ENCODE assay signal across 10 cellular contexts in the genomic region with DNA sequence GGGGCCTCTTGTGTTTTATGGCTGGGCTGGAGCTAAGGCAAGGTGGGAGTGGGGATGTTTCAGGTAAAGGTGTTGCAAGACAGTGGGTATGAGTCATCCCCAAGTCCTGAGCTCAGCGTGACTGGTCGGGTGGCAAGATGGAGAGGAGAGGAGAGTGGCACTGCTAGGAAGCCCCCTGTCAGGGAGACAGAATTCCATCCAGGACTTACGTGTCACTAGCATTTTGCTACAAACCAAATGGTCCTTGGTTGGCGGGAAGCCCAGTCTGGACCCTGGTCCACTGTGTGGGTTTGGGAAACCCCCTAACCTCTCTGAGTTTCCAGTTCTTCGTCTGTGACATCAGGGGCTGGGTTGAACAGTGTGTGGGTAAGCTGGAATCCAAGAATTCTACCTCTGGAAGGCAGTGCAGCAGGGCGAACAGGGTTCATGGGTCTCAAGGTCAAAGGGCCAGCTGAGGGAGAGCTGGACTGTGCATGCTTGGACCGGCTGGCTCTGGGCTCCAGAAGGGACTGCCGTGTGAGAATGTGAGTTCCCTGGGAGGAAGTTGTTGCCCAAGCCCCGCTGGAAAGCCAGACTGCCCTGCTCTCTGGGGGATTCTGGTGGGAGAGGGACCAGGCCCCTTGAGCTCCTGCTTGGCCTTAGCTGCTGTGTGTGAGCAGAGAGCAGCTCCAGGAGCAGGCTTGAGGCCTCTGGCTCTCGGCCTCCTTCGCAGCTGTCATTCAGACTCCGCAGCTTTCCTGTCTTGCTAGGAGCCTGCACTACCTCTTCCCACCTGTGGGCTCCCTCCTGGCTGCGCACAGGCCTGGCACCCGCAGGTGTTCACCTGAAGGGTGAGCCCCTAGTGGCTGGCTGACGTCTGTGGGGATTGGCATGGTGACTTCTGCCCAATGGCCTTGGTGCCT.
DNase-seq lines count a peak whose midpoint lies in the region; ATAC-seq and TF ChIP-seq lines count a peak whose summit lies in the region.
"Had no signal": no experiment of that assay in that cellular context is flagged by ENCODE, and none has a peak within 500 bp of the region (broad histone marks: within the 10 kb centered on the region; RNA-seq: fewer than 3 reads in every experiment).

No MANE protein-coding gene starts in this region.

- no peaks in the 10 kb centered on the region for H3K36me3 Mint-ChIP-seq in MCF 10A (ENCODE audit: insufficient read depth, unreplicated experiment)
- no peaks in the 10 kb centered on the region for H3K36me3 Mint-ChIP-seq in memory B cell
- H3K36me3 Mint-ChIP-seq: immature natural killer cell had no signal

- TF ChIP-seq CTCF in MCF 10A (IDR thresholded peaks at IDR 0.05; ENCODE audit: unreplicated experiment): peak; percentile 30

- no peak overlapping the region for H3K4me3 Mint-ChIP-seq in MCF 10A (ENCODE audit: unreplicated experiment)
- no peak overlapping the region for H3K4me3 Mint-ChIP-seq in memory B cell
- H3K4me3 Mint-ChIP-seq: activated T-helper 17 cell treated with anti-CD3 and anti-CD28 coated beads, Interleukin-2, amount 50 U/mL, for 72 hours; immature natural killer cell had no signal

- peaks cover 11% of the 10 kb centered on the region for H3K4me1 Mint-ChIP-seq in MCF 10A (ENCODE audit: insufficient read depth, unreplicated experiment)
- H3K4me1 Mint-ChIP-seq in memory B cell: peaks cover 10% of the 10 kb centered on the region

- intact Hi-C loops in MCF 10A (cut with micrococcal nuclease): no loop called here

- no peaks in the 10 kb centered on the region for H3K9me3 Mint-ChIP-seq in MCF 10A (ENCODE audit: unreplicated experiment)
- no peaks in the 10 kb centered on the region for H3K9me3 Mint-ChIP-seq in memory B cell
- H3K9me3 Mint-ChIP-seq: activated T-helper 17 cell treated with anti-CD3 and anti-CD28 coated beads, Interleukin-2, amount 50 U/mL, for 72 hours; immature natural killer cell had no signal

- peaks cover 9% of the 10 kb centered on the region for H3K27me3 Mint-ChIP-seq in MCF 10A (ENCODE audit: insufficient read depth, unreplicated experiment)
- peaks cover 16% of the 10 kb centered on the region for H3K27me3 Mint-ChIP-seq in memory B cell
- H3K27me3 Mint-ChIP-seq: activated T-helper 17 cell treated with anti-CD3 and anti-CD28 coated beads, Interleukin-2, amount 50 U/mL, for 72 hours had no signal

- CTCF ChIA-PET in MCF 10A (lab: Yijun Ruan, JAX): interaction anchor here (0.8 kb wide), 1 partner anchor 108 kb away, joined by 3 read pairs; a partner anchor contains a TSS

- H3K27ac Mint-ChIP-seq in MCF 10A (ENCODE audit: low read depth, unreplicated experiment) (no peak overlapping the region), memory B cell (no peak overlapping the region)
- H3K27ac Mint-ChIP-seq: activated T-helper 17 cell treated with anti-CD3 and anti-CD28 coated beads, Interleukin-2, amount 50 U/mL, for 72 hours had no signal

- ATAC-seq in memory B cell (ENCODE audit: low read depth) (peak; percentile 66), GM21619 (IDR thresholded peaks at IDR 0.05; ENCODE audit: unreplicated experiment) (no peak), GM18519 (IDR thresholded peaks at IDR 0.05; ENCODE audit: low FRiP score, unreplicated experiment) (no peak)
- ATAC-seq: activated T-helper 17 cell treated with anti-CD3 and anti-CD28 coated beads, Interleukin-2, amount 50 U/mL, for 72 hours had no signal

- DNase-seq in ELR (ENCODE audit: low read depth): peak; percentile 35
- DNase-seq in NCI-H1436 (lab: John Stamatoyannopoulos, UW): peak; percentile 92
- peak; percentile 70 for DNase-seq in MCF 10A (ENCODE audit: unreplicated experiment)
- DNase-seq in memory B cell (ENCODE audit: low spot score in 2 of 2): no peak
- no peak for DNase-seq in activated effector memory CD4-positive, alpha-beta T cell treated with anti-CD3 and anti-CD28 coated beads, Interleukin-2, amount 50 U/mL, for 16 hours
- no peak for DNase-seq in AG08396 (ENCODE audit: low spot score)
- DNase-seq: immature natural killer cell had no signal

- BruUV-seq in MCF 10A (replicated peaks; lab: Mats Ljungman, UMichigan): no TSS peak

- POLR2A ChIA-PET in MCF 10A (lab: Yijun Ruan, JAX): interaction anchor here (0.5 to 1.2 kb wide), 4 partner anchors 9 to 226 kb away, joined by 3 to 7 read pairs (median 3); no protein-coding TSS in a partner anchor

Comparison
In these comparisons a context has a peak if more than half of its experiments do, and no peak if none do; other contexts are left out.
1. DNase-seq: peak in ELR (single experiment), NCI-H1436 (single experiment) and MCF 10A (single experiment); none in memory B cell (0 of 2), activated effector memory CD4-positive, alpha-beta T cell treated with anti-CD3 and anti-CD28 coated beads, Interleukin-2, amount 50 U/mL, for 16 hours (single experiment) and AG08396 (single experiment).